Comparison of ENCODE assay signal across 1 cellular context in genomic region chr6:168116975-168117899, GRCh38.
A peak's percentile ranks its signal among the peaks of the same experiment; 100 is the strongest.
TF ChIP-seq lines count a peak whose summit lies in the region.

No MANE protein-coding gene starts in this region.

TF ChIP-seq in HepG2, 621 proteins besides CTCF, POLR2A, EP300 and RAD21 (continued from another document and continues in another):
- TF ChIP-seq, protein P1, sequence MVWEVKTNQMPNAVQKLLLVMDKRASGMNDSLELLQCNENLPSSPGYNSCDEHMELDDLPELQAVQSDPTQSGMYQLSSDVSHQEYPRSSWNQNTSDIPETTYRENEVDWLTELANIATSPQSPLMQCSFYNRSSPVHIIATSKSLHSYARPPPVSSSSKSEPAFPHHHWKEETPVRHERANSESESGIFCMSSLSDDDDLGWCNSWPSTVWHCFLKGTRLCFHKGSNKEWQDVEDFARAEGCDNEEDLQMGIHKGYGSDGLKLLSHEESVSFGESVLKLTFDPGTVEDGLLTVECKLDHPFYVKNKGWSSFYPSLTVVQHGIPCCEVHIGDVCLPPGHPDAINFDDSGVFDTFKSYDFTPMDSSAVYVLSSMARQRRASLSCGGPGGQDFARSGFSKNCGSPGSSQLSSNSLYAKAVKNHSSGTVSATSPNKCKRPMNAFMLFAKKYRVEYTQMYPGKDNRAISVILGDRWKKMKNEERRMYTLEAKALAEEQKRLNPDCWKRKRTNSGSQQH (CRISPR knock-in tag; IDR thresholded peaks at IDR 0.05; ENCODE audit: low read depth): no peak
- TF ChIP-seq ZNF205 (CRISPR knock-in tag; IDR thresholded peaks at IDR 0.05) (no peak), ZNF10 (CRISPR knock-in tag; IDR thresholded peaks at IDR 0.05; ENCODE audit: borderline replicate concordance, low read depth) (no peak), ZNF530 (CRISPR knock-in tag; IDR thresholded peaks at IDR 0.05; ENCODE audit: low read depth) (no peak), ZNF124 (CRISPR knock-in tag; IDR thresholded peaks at IDR 0.05) (no peak), NFRKB (IDR thresholded peaks at IDR 0.05) (no peak), MBNL3 (CRISPR knock-in tag; conservative IDR thresholded peaks at IDR 0.05) (no peak), ZBTB49 (CRISPR knock-in tag; IDR thresholded peaks at IDR 0.05; ENCODE audit: borderline replicate concordance) (no peak), TRIM24 (CRISPR knock-in tag; IDR thresholded peaks at IDR 0.05) (0 out of 2 replicates have a peak, but pooled peaks have one; percentile 19), ZNF34 (CRISPR knock-in tag; IDR thresholded peaks at IDR 0.05; ENCODE audit: borderline replicate concordance) (no peak), SNRNP70 (IDR thresholded peaks at IDR 0.05; ENCODE audit: low read depth, low read length) (no peak), ZSCAN30 (CRISPR knock-in tag; IDR thresholded peaks at IDR 0.05) (no peak), PHF21A (CRISPR knock-in tag; IDR thresholded peaks at IDR 0.05) (peak; percentile 58), ATF2 (CRISPR knock-in tag; IDR thresholded peaks at IDR 0.05) (0 out of 2 replicates have a peak, but pooled peaks have one; percentile 37), MLLT10 (CRISPR knock-in tag; IDR thresholded peaks at IDR 0.05) (no peak), CHD4 (IDR thresholded peaks at IDR 0.05; ENCODE audit: borderline replicate concordance, low read length) (no peak), ZNF775 (CRISPR knock-in tag; IDR thresholded peaks at IDR 0.05; ENCODE audit: borderline replicate concordance) (no peak), ATM (IDR thresholded peaks at IDR 0.05; ENCODE audit: borderline replicate concordance) (no peak), BRCA1 (CRISPR knock-in tag; IDR thresholded peaks at IDR 0.05) (no peak), REL (CRISPR knock-in tag; conservative IDR thresholded peaks at IDR 0.05) (no peak), NR2F1 (CRISPR knock-in tag; IDR thresholded peaks at IDR 0.05) (peak; percentile 74 to 84), ATF1 (CRISPR knock-in tag; IDR thresholded peaks at IDR 0.05) (no peak), HDAC1 (CRISPR knock-in tag; IDR thresholded peaks at IDR 0.05) (peak; percentile 57), PRMT3 (CRISPR knock-in tag; IDR thresholded peaks at IDR 0.05; ENCODE audit: borderline replicate concordance, low read depth) (no peak), CCAR2 (optimal IDR thresholded peaks at IDR 0.05; ENCODE audit: low read depth, low read length) (no peak), ZNF556 (CRISPR knock-in tag; IDR thresholded peaks at IDR 0.05; ENCODE audit: borderline replicate concordance) (peak; percentile 65; the same call in 1 of the 2 replicates), ZMAT3 (CRISPR knock-in tag; conservative IDR thresholded peaks at IDR 0.05) (no peak), ZNF230 (CRISPR knock-in tag; IDR thresholded peaks at IDR 0.05) (no peak; the same call in 1 of the 2 replicates), ZNF75D (CRISPR knock-in tag; IDR thresholded peaks at IDR 0.05; ENCODE audit: borderline replicate concordance) (no peak), PCBP1 (IDR thresholded peaks at IDR 0.05; ENCODE audit: borderline replicate concordance, low read depth, low read length) (no peak), ZNF609 (CRISPR knock-in tag; IDR thresholded peaks at IDR 0.05; ENCODE audit: borderline replicate concordance) (no peak)
- TF ChIP-seq, protein P2, sequence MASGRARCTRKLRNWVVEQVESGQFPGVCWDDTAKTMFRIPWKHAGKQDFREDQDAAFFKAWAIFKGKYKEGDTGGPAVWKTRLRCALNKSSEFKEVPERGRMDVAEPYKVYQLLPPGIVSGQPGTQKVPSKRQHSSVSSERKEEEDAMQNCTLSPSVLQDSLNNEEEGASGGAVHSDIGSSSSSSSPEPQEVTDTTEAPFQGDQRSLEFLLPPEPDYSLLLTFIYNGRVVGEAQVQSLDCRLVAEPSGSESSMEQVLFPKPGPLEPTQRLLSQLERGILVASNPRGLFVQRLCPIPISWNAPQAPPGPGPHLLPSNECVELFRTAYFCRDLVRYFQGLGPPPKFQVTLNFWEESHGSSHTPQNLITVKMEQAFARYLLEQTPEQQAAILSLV (CRISPR knock-in tag; IDR thresholded peaks at IDR 0.05; ENCODE audit: borderline replicate concordance): 0 out of 2 replicates have a peak, but pooled peaks have one; percentile 44
- TF ChIP-seq, protein P3, sequence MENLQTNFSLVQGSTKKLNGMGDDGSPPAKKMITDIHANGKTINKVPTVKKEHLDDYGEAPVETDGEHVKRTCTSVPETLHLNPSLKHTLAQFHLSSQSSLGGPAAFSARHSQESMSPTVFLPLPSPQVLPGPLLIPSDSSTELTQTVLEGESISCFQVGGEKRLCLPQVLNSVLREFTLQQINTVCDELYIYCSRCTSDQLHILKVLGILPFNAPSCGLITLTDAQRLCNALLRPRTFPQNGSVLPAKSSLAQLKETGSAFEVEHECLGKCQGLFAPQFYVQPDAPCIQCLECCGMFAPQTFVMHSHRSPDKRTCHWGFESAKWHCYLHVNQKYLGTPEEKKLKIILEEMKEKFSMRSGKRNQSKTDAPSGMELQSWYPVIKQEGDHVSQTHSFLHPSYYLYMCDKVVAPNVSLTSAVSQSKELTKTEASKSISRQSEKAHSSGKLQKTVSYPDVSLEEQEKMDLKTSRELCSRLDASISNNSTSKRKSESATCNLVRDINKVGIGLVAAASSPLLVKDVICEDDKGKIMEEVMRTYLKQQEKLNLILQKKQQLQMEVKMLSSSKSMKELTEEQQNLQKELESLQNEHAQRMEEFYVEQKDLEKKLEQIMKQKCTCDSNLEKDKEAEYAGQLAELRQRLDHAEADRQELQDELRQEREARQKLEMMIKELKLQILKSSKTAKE (CRISPR knock-in tag; IDR thresholded peaks at IDR 0.05; ENCODE audit: borderline replicate concordance): no peak
- TF ChIP-seq, protein P4, sequence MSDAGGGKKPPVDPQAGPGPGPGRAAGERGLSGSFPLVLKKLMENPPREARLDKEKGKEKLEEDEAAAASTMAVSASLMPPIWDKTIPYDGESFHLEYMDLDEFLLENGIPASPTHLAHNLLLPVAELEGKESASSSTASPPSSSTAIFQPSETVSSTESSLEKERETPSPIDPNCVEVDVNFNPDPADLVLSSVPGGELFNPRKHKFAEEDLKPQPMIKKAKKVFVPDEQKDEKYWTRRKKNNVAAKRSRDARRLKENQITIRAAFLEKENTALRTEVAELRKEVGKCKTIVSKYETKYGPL (CRISPR knock-in tag; IDR thresholded peaks at IDR 0.05): no peak
- TF ChIP-seq, protein P5, sequence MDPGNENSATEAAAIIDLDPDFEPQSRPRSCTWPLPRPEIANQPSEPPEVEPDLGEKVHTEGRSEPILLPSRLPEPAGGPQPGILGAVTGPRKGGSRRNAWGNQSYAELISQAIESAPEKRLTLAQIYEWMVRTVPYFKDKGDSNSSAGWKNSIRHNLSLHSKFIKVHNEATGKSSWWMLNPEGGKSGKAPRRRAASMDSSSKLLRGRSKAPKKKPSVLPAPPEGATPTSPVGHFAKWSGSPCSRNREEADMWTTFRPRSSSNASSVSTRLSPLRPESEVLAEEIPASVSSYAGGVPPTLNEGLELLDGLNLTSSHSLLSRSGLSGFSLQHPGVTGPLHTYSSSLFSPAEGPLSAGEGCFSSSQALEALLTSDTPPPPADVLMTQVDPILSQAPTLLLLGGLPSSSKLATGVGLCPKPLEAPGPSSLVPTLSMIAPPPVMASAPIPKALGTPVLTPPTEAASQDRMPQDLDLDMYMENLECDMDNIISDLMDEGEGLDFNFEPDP (CRISPR knock-in tag; conservative IDR thresholded peaks at IDR 0.05): no peak
- TF ChIP-seq, protein P6, sequence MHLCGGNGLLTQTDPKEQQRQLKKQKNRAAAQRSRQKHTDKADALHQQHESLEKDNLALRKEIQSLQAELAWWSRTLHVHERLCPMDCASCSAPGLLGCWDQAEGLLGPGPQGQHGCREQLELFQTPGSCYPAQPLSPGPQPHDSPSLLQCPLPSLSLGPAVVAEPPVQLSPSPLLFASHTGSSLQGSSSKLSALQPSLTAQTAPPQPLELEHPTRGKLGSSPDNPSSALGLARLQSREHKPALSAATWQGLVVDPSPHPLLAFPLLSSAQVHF (CRISPR knock-in tag; IDR thresholded peaks at IDR 0.05): no peak
- TF ChIP-seq, protein P7, sequence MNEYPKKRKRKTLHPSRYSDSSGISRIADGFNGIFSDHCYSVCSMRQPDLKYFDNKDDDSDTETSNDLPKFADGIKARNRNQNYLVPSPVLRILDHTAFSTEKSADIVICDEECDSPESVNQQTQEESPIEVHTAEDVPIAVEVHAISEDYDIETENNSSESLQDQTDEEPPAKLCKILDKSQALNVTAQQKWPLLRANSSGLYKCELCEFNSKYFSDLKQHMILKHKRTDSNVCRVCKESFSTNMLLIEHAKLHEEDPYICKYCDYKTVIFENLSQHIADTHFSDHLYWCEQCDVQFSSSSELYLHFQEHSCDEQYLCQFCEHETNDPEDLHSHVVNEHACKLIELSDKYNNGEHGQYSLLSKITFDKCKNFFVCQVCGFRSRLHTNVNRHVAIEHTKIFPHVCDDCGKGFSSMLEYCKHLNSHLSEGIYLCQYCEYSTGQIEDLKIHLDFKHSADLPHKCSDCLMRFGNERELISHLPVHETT (CRISPR knock-in tag; conservative IDR thresholded peaks at IDR 0.05): no peak
- TF ChIP-seq, protein P8, sequence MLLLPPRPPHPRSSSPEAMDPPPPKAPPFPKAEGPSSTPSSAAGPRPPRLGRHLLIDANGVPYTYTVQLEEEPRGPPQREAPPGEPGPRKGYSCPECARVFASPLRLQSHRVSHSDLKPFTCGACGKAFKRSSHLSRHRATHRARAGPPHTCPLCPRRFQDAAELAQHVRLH (CRISPR knock-in tag; IDR thresholded peaks at IDR 0.05; ENCODE audit: borderline replicate concordance, low read depth): no peak
- TF ChIP-seq, protein P9, sequence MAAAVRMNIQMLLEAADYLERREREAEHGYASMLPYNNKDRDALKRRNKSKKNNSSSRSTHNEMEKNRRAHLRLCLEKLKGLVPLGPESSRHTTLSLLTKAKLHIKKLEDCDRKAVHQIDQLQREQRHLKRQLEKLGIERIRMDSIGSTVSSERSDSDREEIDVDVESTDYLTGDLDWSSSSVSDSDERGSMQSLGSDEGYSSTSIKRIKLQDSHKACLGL (CRISPR knock-in tag; IDR thresholded peaks at IDR 0.05): no peak
